In the genomic region with DNA sequence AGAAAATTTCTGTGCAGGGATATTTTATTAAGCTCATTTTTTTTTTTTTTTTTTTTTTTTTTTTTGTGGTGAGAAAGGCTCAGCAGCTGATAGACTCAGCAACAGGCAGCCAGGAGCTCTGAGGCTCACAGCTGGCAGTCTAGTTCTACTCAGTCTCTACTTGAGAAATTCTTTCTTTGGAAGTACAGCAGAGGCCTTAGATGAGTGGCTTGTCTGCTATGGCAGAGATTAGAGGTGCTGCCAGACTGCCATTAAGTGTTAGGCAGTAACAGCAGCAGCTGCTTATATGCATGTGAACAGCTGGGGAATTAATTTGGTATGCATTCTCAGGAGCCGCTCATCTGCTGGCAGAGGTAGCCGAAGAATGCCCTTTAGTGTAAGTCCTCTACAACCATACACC, we compare ENCODE assay signal across 5 cellular contexts. TPM values are rescaled to one million over a fixed set of nuclear protein-coding genes. Genes with fewer than 3 reads are reported as not detected.
"Had no signal": no experiment of that assay in that cellular context is flagged by ENCODE, and none has a peak within 500 bp of the region (broad histone marks: within the 10 kb centered on the region; RNA-seq: fewer than 3 reads in every experiment).

No MANE protein-coding gene starts in this region.

RNA-seq across cellular contexts. Expression of gene FOXD4L4, which starts 33.4 kb away (rescaled TPM):
- total RNA-seq: mesenteric fat pad, natural killer cell, osteocyte, smooth muscle cell had no signal
- polyA plus RNA-seq: immature natural killer cell, smooth muscle cell had no signal
